Comparison of ENCODE assay signal across 14 cellular contexts in the genomic region with DNA sequence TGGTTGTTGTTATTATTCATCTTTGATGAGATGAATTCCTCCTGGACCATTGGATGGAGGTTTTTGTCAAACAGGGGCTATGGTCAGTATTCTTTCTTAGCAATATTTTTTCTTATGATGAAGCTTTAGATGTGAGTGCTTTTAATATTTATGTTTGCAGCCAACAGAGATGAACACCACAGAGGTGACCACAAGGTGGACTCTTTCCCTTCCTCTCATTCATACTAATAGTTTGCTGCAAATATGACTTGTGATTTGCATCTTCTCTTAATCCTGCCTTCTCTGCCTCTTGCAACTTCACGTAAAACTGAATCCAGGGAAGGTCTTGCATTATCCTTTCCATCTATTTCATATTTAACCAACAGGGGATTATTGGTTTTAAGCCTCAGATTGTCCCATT.
DNase-seq lines count a peak whose midpoint lies in the region; FAIRE-seq and TF ChIP-seq lines count a peak whose summit lies in the region.
"Had no signal": no experiment of that assay in that cellular context is flagged by ENCODE, and none has a peak within 500 bp of the region (broad histone marks: within the 10 kb centered on the region; RNA-seq: fewer than 3 reads in every experiment).

No MANE protein-coding gene starts in this region.

- H3K27me3 ChIP-seq in MM.1S (replicated peaks; ENCODE audit: insufficient read depth, low read length), result no peaks in the 10 kb centered on the region
- no peaks in the 10 kb centered on the region for H3K27me3 ChIP-seq in bronchial epithelial cell (ENCODE audit: control insufficient read depth, insufficient read depth, low read length)
- H3K27me3 ChIP-seq: ovary had no signal

- no peaks in the 10 kb centered on the region for H3K4me1 ChIP-seq in MM.1S (ENCODE audit: low read length)

- no peak overlapping the region for H2AFZ ChIP-seq in MM.1S (ENCODE audit: low read length)

- H3K9ac ChIP-seq in MM.1S (ENCODE audit: low read length), result no peak overlapping the region

- H3K27ac ChIP-seq in MM.1S (ENCODE audit: low read length), result no peak overlapping the region
- H3K27ac ChIP-seq: ovary had no signal

- no peaks in the 10 kb centered on the region for H3K79me2 ChIP-seq in MM.1S (ENCODE audit: low read length)

- no peak overlapping the region for H3K4me2 ChIP-seq in MM.1S (ENCODE audit: low read depth, low read length)

- no peaks in the 10 kb centered on the region for H3K9me2 ChIP-seq in MM.1S (replicated peaks; ENCODE audit: insufficient read depth, low read length)

- H3K4me3 Mint-ChIP-seq in osteocyte (ENCODE audit: unreplicated experiment), result no peak overlapping the region
- H3K4me3 Mint-ChIP-seq in activated naive CD4-positive, alpha-beta T cell treated with anti-CD3 and anti-CD28 coated beads, Interleukin-2, amount 10 ng/mL, durations not matched to agents 7 days and 5 days, result no peak overlapping the region
- H3K4me3 Mint-ChIP-seq: activated CD8-positive, alpha-beta memory T cell treated with anti-CD3 and anti-CD28 coated beads, Interleukin-2, amount 10 ng/mL, durations not matched to agents 7 days and 5 days had no signal

- no peaks in the 10 kb centered on the region for H3F3A ChIP-seq in MM.1S (ENCODE audit: insufficient read depth, low read length)

- CTCF ChIA-PET in activated naive CD4-positive, alpha-beta T cell treated with anti-CD3 and anti-CD28 coated beads, Interleukin-2, amount 10 ng/mL, durations not matched to agents 7 days and 5 days (lab: Charles Lee), result no interaction called here

- peak; percentile 42 for TF ChIP-seq CTCF in MM.1S (IDR thresholded peaks at IDR 0.05; ENCODE audit: low read length)
- peak; percentile 24 for TF ChIP-seq CTCF in bronchial epithelial cell (IDR thresholded peaks at IDR 0.05; ENCODE audit: insufficient read depth, low read length, severe bottlenecking)
- TF ChIP-seq CTCF in osteocyte (IDR thresholded peaks at IDR 0.05), result peak; percentile 59

- FAIRE-seq in bronchial epithelial cell (lab: Jason Lieb, UNC), result no peak
- FAIRE-seq: A204.1 had no signal

- H3K9me3 ChIP-seq in MM.1S (replicated peaks; ENCODE audit: insufficient read depth, low read length), result no peaks in the 10 kb centered on the region
- H3K9me3 ChIP-seq: ovary had no signal

- H3K36me3 ChIP-seq in MM.1S (replicated peaks; ENCODE audit: insufficient read depth, low read length), result no peaks in the 10 kb centered on the region
- no peaks in the 10 kb centered on the region for H3K36me3 ChIP-seq in bronchial epithelial cell (ENCODE audit: control insufficient read depth, insufficient read depth, low read length)
- H3K36me3 ChIP-seq: ovary had no signal

- no peak overlapping the region for H3K4me3 ChIP-seq in MM.1S (ENCODE audit: low read length)
- no peak overlapping the region for H3K4me3 ChIP-seq in bronchial epithelial cell (ENCODE audit: low read depth, low read length)
- H3K4me3 ChIP-seq: ovary had no signal

- no peaks in the 10 kb centered on the region for H3K4me1 Mint-ChIP-seq in osteocyte (ENCODE audit: unreplicated experiment)
- no peaks in the 10 kb centered on the region for H3K4me1 Mint-ChIP-seq in activated naive CD4-positive, alpha-beta T cell treated with anti-CD3 and anti-CD28 coated beads, Interleukin-2, amount 10 ng/mL, durations not matched to agents 7 days and 5 days
- H3K4me1 Mint-ChIP-seq: activated CD8-positive, alpha-beta memory T cell treated with anti-CD3 and anti-CD28 coated beads, Interleukin-2, amount 10 ng/mL, durations not matched to agents 7 days and 5 days had no signal

- peaks cover 17% of the 10 kb centered on the region for H3K27me3 Mint-ChIP-seq in osteocyte (ENCODE audit: unreplicated experiment)
- no peaks in the 10 kb centered on the region for H3K27me3 Mint-ChIP-seq in activated naive CD4-positive, alpha-beta T cell treated with anti-CD3 and anti-CD28 coated beads, Interleukin-2, amount 10 ng/mL, durations not matched to agents 7 days and 5 days
- H3K27me3 Mint-ChIP-seq: activated CD8-positive, alpha-beta memory T cell treated with anti-CD3 and anti-CD28 coated beads, Interleukin-2, amount 10 ng/mL, durations not matched to agents 7 days and 5 days had no signal

- H3K9me3 Mint-ChIP-seq in osteocyte (ENCODE audit: unreplicated experiment), result no peaks in the 10 kb centered on the region
- H3K9me3 Mint-ChIP-seq in activated naive CD4-positive, alpha-beta T cell treated with anti-CD3 and anti-CD28 coated beads, Interleukin-2, amount 10 ng/mL, durations not matched to agents 7 days and 5 days, result no peaks in the 10 kb centered on the region

- H4K20me1 ChIP-seq in MM.1S (ENCODE audit: insufficient read depth, low read length), result no peaks in the 10 kb centered on the region

- H3K36me3 Mint-ChIP-seq in osteocyte (ENCODE audit: unreplicated experiment), result no peaks in the 10 kb centered on the region
- no peaks in the 10 kb centered on the region for H3K36me3 Mint-ChIP-seq in activated naive CD4-positive, alpha-beta T cell treated with anti-CD3 and anti-CD28 coated beads, Interleukin-2, amount 10 ng/mL, durations not matched to agents 7 days and 5 days
- H3K36me3 Mint-ChIP-seq: activated CD8-positive, alpha-beta memory T cell treated with anti-CD3 and anti-CD28 coated beads, Interleukin-2, amount 10 ng/mL, durations not matched to agents 7 days and 5 days had no signal

- DNase-seq in NCI-H748 (lab: John Stamatoyannopoulos, UW; ENCODE audit: unreplicated experiment), result peak; percentile 22
- DNase-seq in NCI-H748 treated with DMSO at 0.1 percent for 48 hours (lab: John Stamatoyannopoulos, UW), result no peak
- DNase-seq in MM.1S, result peak; percentile 35
- DNase-seq in bronchial epithelial cell (ENCODE audit: low read depth), result peak; percentile 12
- DNase-seq in osteocyte (ENCODE audit: extremely low spot score, unreplicated experiment), result no peak
- DNase-seq in NCI-H1694 (lab: John Stamatoyannopoulos, UW), result no peak
- no peak for DNase-seq in activated naive CD4-positive, alpha-beta T cell treated with anti-CD3 and anti-CD28 coated beads, Interleukin-2, amount 10 ng/mL, durations not matched to agents 7 days and 5 days
- no peak for DNase-seq in NCI-H2227 treated with DMSO at 0.1 percent for 48 hours (lab: John Stamatoyannopoulos, UW)
- DNase-seq: activated CD8-positive, alpha-beta memory T cell treated with anti-CD3 and anti-CD28 coated beads, Interleukin-2, amount 10 ng/mL, durations not matched to agents 7 days and 5 days; GF-D8; left cardiac atrium; ovary; stimulated activated CD4-positive, alpha-beta T cell treated with anti-CD3 and anti-CD28 coated beads, Interleukin-4, amount 100 ng/mL, for 1 hour had no signal

- no peak overlapping the region for H3K27ac Mint-ChIP-seq in osteocyte (ENCODE audit: unreplicated experiment)
- no peak overlapping the region for H3K27ac Mint-ChIP-seq in activated naive CD4-positive, alpha-beta T cell treated with anti-CD3 and anti-CD28 coated beads, Interleukin-2, amount 10 ng/mL, durations not matched to agents 7 days and 5 days
- H3K27ac Mint-ChIP-seq: activated CD8-positive, alpha-beta memory T cell treated with anti-CD3 and anti-CD28 coated beads, Interleukin-2, amount 10 ng/mL, durations not matched to agents 7 days and 5 days had no signal

Comparison
In these comparisons a context has a peak if more than half of its experiments do, and no peak if none do; other contexts are left out.
1. DNase-seq: peak in NCI-H748 (single experiment), MM.1S (single experiment) and bronchial epithelial cell (single experiment); none in NCI-H748 treated with DMSO at 0.1 percent for 48 hours (single experiment), osteocyte (single experiment), NCI-H1694 (single experiment), activated naive CD4-positive, alpha-beta T cell treated with anti-CD3 and anti-CD28 coated beads, Interleukin-2, amount 10 ng/mL, durations not matched to agents 7 days and 5 days (single experiment) and NCI-H2227 treated with DMSO at 0.1 percent for 48 hours (single experiment).
2. Peak in every context shown above with its lines, with median percentiles within 50 percentile points of each other: CTCF ChIP-seq.